In genomic region chr15:45588199-45588910, GRCh38 we compare ENCODE assay signal across 8 cellular contexts. TPM values are rescaled to one million over a fixed set of nuclear protein-coding genes. Genes with fewer than 3 reads are reported as not detected.
DNase-seq lines count a peak whose midpoint lies in the region; FAIRE-seq lines count a peak whose summit lies in the region.

No MANE protein-coding gene starts in this region.

- peak; percentile 30 for FAIRE-seq in RCC 7860 (lab: Jason Lieb, UNC)
- FAIRE-seq in GM19239 (lab: Jason Lieb, UNC): no peak

- no peak overlapping the region for H3K18ac ChIP-seq in trophoblast cell (ENCODE audit: low read length)

- no peak overlapping the region for H3K9ac ChIP-seq in trophoblast cell (ENCODE audit: low read length)

- H2AFZ ChIP-seq in trophoblast cell (ENCODE audit: insufficient read depth, low read length, poor library complexity): no peak overlapping the region

- WGBS in esophagus, 2 donors: 25 to 26% methylated on average over 6 of the region's 6 CpGs
- no CpG with 5 or more reads among the region's 6 CpGs for WGBS in trophoblast cell (ENCODE audit: extremely low coverage, insufficient coverage, insufficient read length)

- H3K9me3 ChIP-seq in esophagus (ENCODE audit: control insufficient read depth in 2 of 2, insufficient read depth in 1 of 2, low read depth in 1 of 2, low read length in 1 of 2): no peaks in the 10 kb centered on the region
- no peaks in the 10 kb centered on the region for H3K9me3 ChIP-seq in trophoblast cell (ENCODE audit: insufficient read depth, low read depth, low read length)

- no peak overlapping the region for H3K23ac ChIP-seq in trophoblast cell (ENCODE audit: low read length)

- peak overlapping the region; percentile 59 for H3K4ac ChIP-seq in trophoblast cell (ENCODE audit: low read depth, low read length)

- H2BK120ac ChIP-seq in trophoblast cell (ENCODE audit: insufficient read depth, low read length, poor library complexity): no peak overlapping the region

- H3K79me1 ChIP-seq in trophoblast cell (ENCODE audit: low read length): peaks cover 12% of the 10 kb centered on the region

- H3K36me3 ChIP-seq in esophagus (ENCODE audit: control insufficient read depth in 2 of 2, insufficient read depth in 2 of 2, low read length in 1 of 2): peaks cover 0 to 2% of the 10 kb centered on the region in 2 donors
- peaks cover 2% of the 10 kb centered on the region in 2 experiments for H3K36me3 ChIP-seq in trophoblast cell (ENCODE audit: control insufficient read depth in 1 of 2, insufficient read depth in 2 of 2, low read length in 2 of 2)

- H3K4me3 ChIP-seq in esophagus (ENCODE audit: low read depth in 1 of 2, low read length in 2 of 2) (peak overlapping the region; percentile 85 to 97), trophoblast cell (ENCODE audit: low read depth, low read length) (no peak overlapping the region)

- DNase-seq in EH (ENCODE audit: low read depth) (peak; percentile 18), RCC 7860 (ENCODE audit: low spot score) (peak; percentile 33), trophoblast cell (no peak), GM19239 (ENCODE audit: insufficient read length, low spot score) (no peak), NCI-H226 (no peak)
- DNase-seq in activated effector memory CD4-positive, alpha-beta T cell treated with anti-CD3 and anti-CD28 coated beads, Interleukin-2, amount 50 U/mL, for 16 hours: no peak
- DNase-seq in stimulated activated naive CD4-positive, alpha-beta T cell (lab: John Stamatoyannopoulos, UW): no peak

- H3K27me3 ChIP-seq in esophagus (ENCODE audit: control insufficient read depth in 1 of 2, insufficient read depth in 2 of 2, low read length in 2 of 2) (no peaks in the 10 kb centered on the region), trophoblast cell (ENCODE audit: insufficient read depth, low read length) (no peaks in the 10 kb centered on the region)

- H3K14ac ChIP-seq in trophoblast cell (ENCODE audit: low read length): no peak overlapping the region

- H3K27ac ChIP-seq in esophagus (ENCODE audit: low read depth in 2 of 2, low read length in 1 of 2) (peak overlapping the region; percentile 42 to 98), trophoblast cell (ENCODE audit: low read depth, low read length) (no peak overlapping the region)

- H4K12ac ChIP-seq in trophoblast cell (ENCODE audit: low read depth, low read length): no peak overlapping the region

- peaks cover 9% of the 10 kb centered on the region for H3K79me2 ChIP-seq in trophoblast cell (ENCODE audit: control insufficient read depth, insufficient read depth, low read length, poor library complexity)

- no peak overlapping the region for H2BK5ac ChIP-seq in trophoblast cell (ENCODE audit: low read depth, low read length, poor library complexity)

- H3K4me2 ChIP-seq in trophoblast cell (ENCODE audit: low read length): peak overlapping the region; percentile 90

- H2BK12ac ChIP-seq in trophoblast cell (ENCODE audit: low read length): no peak overlapping the region

- H4K8ac ChIP-seq in trophoblast cell (ENCODE audit: low read depth, low read length): no peak overlapping the region

- H4K91ac ChIP-seq in trophoblast cell (ENCODE audit: low read depth, low read length): no peak overlapping the region

- H3K4me1 ChIP-seq in esophagus (ENCODE audit: control insufficient read depth in 2 of 2, insufficient read depth in 2 of 2, low read length in 1 of 2) (no peaks in the 10 kb centered on the region), trophoblast cell (ENCODE audit: control insufficient read depth in 1 of 2, insufficient read depth in 2 of 2, low read length in 2 of 2) (peaks cover 0 to 10% of the 10 kb centered on the region in 2 experiments)

- no peak overlapping the region for H2AK5ac ChIP-seq in trophoblast cell (ENCODE audit: low read length)

RNA-seq across cellular contexts. Expression of gene BLOC1S6, which starts 1.2 kb away (rescaled TPM):
- 10 to 100 TPM in 1 of 2 donors, 1 to 10 TPM in 1; 6.5 to 11.1 TPM for polyA plus RNA-seq in esophagus
- polyA plus RNA-seq in trophoblast cell (2013): 17.4 and 17.8 TPM in 2 replicates

RNA-seq across cellular contexts. Expression of gene SQOR, which starts 46.5 kb away (rescaled TPM):
- polyA plus RNA-seq in esophagus: 10 to 100 TPM; 75.6 to 88.4 TPM
- 0.29 and 0.30 TPM in 2 replicates for polyA plus RNA-seq in trophoblast cell (2013)

Comparison
In these comparisons a context has a peak if more than half of its experiments do, and no peak if none do; other contexts are left out.
1. DNase-seq: peak in EH (single experiment) and RCC 7860 (single experiment); none in trophoblast cell (0 of 2), GM19239 (single experiment), activated effector memory CD4-positive, alpha-beta T cell treated with anti-CD3 and anti-CD28 coated beads, Interleukin-2, amount 50 U/mL, for 16 hours (single experiment), NCI-H226 (single experiment) and stimulated activated naive CD4-positive, alpha-beta T cell (0 of 6).